ENCODE assay signal across 1 cellular context in genomic region chr1:45686081-45687013, GRCh38.
A peak's percentile ranks its signal among the peaks of the same experiment; 100 is the strongest.
TF ChIP-seq lines count a peak whose summit lies in the region.

Gene GPBP1L1, minus strand, starts transcription at chr1:45686533. Its CDS starts 27,446 bp downstream, at chr1:45659087.

TF ChIP-seq in HepG2, 621 proteins besides CTCF, POLR2A, EP300 and RAD21 (continued from another document and continues in another):
- TF ChIP-seq ZNF749 (CRISPR knock-in tag; IDR thresholded peaks at IDR 0.05; ENCODE audit: borderline replicate concordance) (peak; percentile 47; the same call in 1 of the 2 replicates), KAT7 (CRISPR knock-in tag; IDR thresholded peaks at IDR 0.05; ENCODE audit: borderline replicate concordance) (0 out of 2 replicates have a peak, but pooled peaks have one; percentile 38), NAIF1 (CRISPR knock-in tag; IDR thresholded peaks at IDR 0.05; ENCODE audit: borderline replicate concordance) (peak; percentile 99; the same call in 1 of the 2 replicates), CEBPG (CRISPR knock-in tag; IDR thresholded peaks at IDR 0.05) (no peak), THAP7 (CRISPR knock-in tag; IDR thresholded peaks at IDR 0.05) (no peak), ELF3 (CRISPR knock-in tag; IDR thresholded peaks at IDR 0.05) (peak; percentile 39; the same call in 1 of the 2 replicates), ARID4A (CRISPR knock-in tag; IDR thresholded peaks at IDR 0.05; ENCODE audit: borderline replicate concordance) (peak; percentile 77; the same call in 1 of the 2 replicates), U2AF2 (IDR thresholded peaks at IDR 0.05; ENCODE audit: low read depth, low read length) (no peak), ZBTB10 (CRISPR knock-in tag; IDR thresholded peaks at IDR 0.05; ENCODE audit: borderline replicate concordance) (no peak), SOX13 (IDR thresholded peaks at IDR 0.05) (no peak), SOX13 (CRISPR knock-in tag; conservative IDR thresholded peaks at IDR 0.05 in 1 of 2, IDR thresholded peaks at IDR 0.05 in 1 of 2) (peak in 1 of 2 experiments; percentile 29; a peak in 1 of 4 replicates), ZNF768 (CRISPR knock-in tag; IDR thresholded peaks at IDR 0.05) (peak; percentile 30; the same call in 1 of the 2 replicates), NONO (IDR thresholded peaks at IDR 0.05) (no peak), NONO (CRISPR knock-in tag; conservative IDR thresholded peaks at IDR 0.05) (no peak), NCOA1 (CRISPR knock-in tag; IDR thresholded peaks at IDR 0.05) (no peak; the same call in 1 of the 2 replicates), SIN3B (IDR thresholded peaks at IDR 0.05; ENCODE audit: low read length) (no peak), PAXIP1 (CRISPR knock-in tag; conservative IDR thresholded peaks at IDR 0.05) (0 out of 2 replicates have a peak, but pooled peaks have one; percentile 14), ZNF335 (CRISPR knock-in tag; IDR thresholded peaks at IDR 0.05) (no peak), ZNF354B (CRISPR knock-in tag; IDR thresholded peaks at IDR 0.05) (peak; percentile 86; the same call in 1 of the 2 replicates), KDM5B (CRISPR knock-in tag; IDR thresholded peaks at IDR 0.05; ENCODE audit: borderline replicate concordance) (peak; percentile 56; the same call in 1 of the 2 replicates), ZNF879 (CRISPR knock-in tag; IDR thresholded peaks at IDR 0.05) (no peak; the same call in 1 of the 2 replicates), ZC3H4 (CRISPR knock-in tag; IDR thresholded peaks at IDR 0.05; ENCODE audit: borderline replicate concordance) (peak; percentile 53), ZSCAN30 (CRISPR knock-in tag; IDR thresholded peaks at IDR 0.05) (peak; percentile 85; the same call in 1 of the 2 replicates), ZNF644 (CRISPR knock-in tag; IDR thresholded peaks at IDR 0.05; ENCODE audit: low read depth) (no peak), GATAD1 (CRISPR knock-in tag; IDR thresholded peaks at IDR 0.05) (no peak), ZBTB39 (CRISPR knock-in tag; IDR thresholded peaks at IDR 0.05) (no peak), FIP1L1 (IDR thresholded peaks at IDR 0.05; ENCODE audit: borderline replicate concordance, insufficient read depth, low read depth, low read length) (no peak), KLF15 (CRISPR knock-in tag; IDR thresholded peaks at IDR 0.05; ENCODE audit: borderline replicate concordance) (no peak), ARHGAP35 (CRISPR knock-in tag; IDR thresholded peaks at IDR 0.05; ENCODE audit: borderline replicate concordance) (no peak; the same call in 1 of the 2 replicates), TBX2 (CRISPR knock-in tag; IDR thresholded peaks at IDR 0.05; ENCODE audit: borderline replicate concordance) (peak; percentile 50; the same call in 1 of the 2 replicates), TCF7L2 (IDR thresholded peaks at IDR 0.05; ENCODE audit: low read depth, low read length) (no peak), KDM1A (CRISPR knock-in tag; IDR thresholded peaks at IDR 0.05) (no peak; the same call in 1 of the 2 replicates), ZFP1 (CRISPR knock-in tag; IDR thresholded peaks at IDR 0.05) (0 out of 2 replicates have a peak, but pooled peaks have one; percentile 5), ZNF549 (CRISPR knock-in tag; IDR thresholded peaks at IDR 0.05) (no peak), ZNF143 (CRISPR knock-in tag; IDR thresholded peaks at IDR 0.05) (no peak), SYNCRIP (IDR thresholded peaks at IDR 0.05; ENCODE audit: insufficient read depth, low read depth, low read length) (no peak), NR1H2 (CRISPR knock-in tag; IDR thresholded peaks at IDR 0.05; ENCODE audit: borderline replicate concordance, low read depth) (no peak), ZMYM4 (CRISPR knock-in tag; IDR thresholded peaks at IDR 0.05) (peak; percentile 35), ZHX2 (IDR thresholded peaks at IDR 0.05; ENCODE audit: low read depth) (peak; percentile 77), ZHX2 (CRISPR knock-in tag; IDR thresholded peaks at IDR 0.05; ENCODE audit: borderline replicate concordance) (no peak), MXD3 (CRISPR knock-in tag; IDR thresholded peaks at IDR 0.05) (0 out of 2 replicates have a peak, but pooled peaks have one; percentile 16), HNRNPLL (IDR thresholded peaks at IDR 0.05; ENCODE audit: low read depth, low read length, poor library complexity, severe bottlenecking) (peak; percentile 99), MEIS1 (CRISPR knock-in tag; IDR thresholded peaks at IDR 0.05; ENCODE audit: borderline replicate concordance) (no peak), MAFK (conservative IDR thresholded peaks at IDR 0.05 in 1 of 2, IDR thresholded peaks at IDR 0.05 in 1 of 2; ENCODE audit: low read length in 2 of 2) (no peak), ZNF772 (CRISPR knock-in tag; IDR thresholded peaks at IDR 0.05) (no peak), ZNF44 (CRISPR knock-in tag; IDR thresholded peaks at IDR 0.05) (peak; percentile 48; the same call in 1 of the 2 replicates)
